ENCODE assay signal across 8 cellular contexts in genomic region chr19:5001547-5002131, GRCh38. TPM values are rescaled to one million over a fixed set of nuclear protein-coding genes. Genes with fewer than 3 reads are reported as not detected.
DNase-seq lines count a peak whose midpoint lies in the region; ATAC-seq and TF ChIP-seq lines count a peak whose summit lies in the region.

No MANE protein-coding gene starts in this region.

- 78 to 81% (median 81%) methylated on average over 5 of the region's 5 CpGs for WGBS in heart left ventricle, 4 donors

- CTCF ChIA-PET in OCI-LY7 (lab: Charles Lee; ENCODE audit: unreplicated experiment) = interaction anchor here (1.0 kb wide), 1 partner anchor 14 kb away, joined by 4 read pairs; no protein-coding TSS in a partner anchor

- H3K27me3 ChIP-seq in heart left ventricle (no peaks in the 10 kb centered on the region), adipocyte (replicated peaks; ENCODE audit: control insufficient read depth, insufficient read depth, low read length) (no peaks in the 10 kb centered on the region)

- no peaks in the 10 kb centered on the region for H4K20me1 ChIP-seq in OCI-LY7 (ENCODE audit: insufficient read depth, low read length)

- intact Hi-C loops in heart left ventricle (cut with DNase I) = no loop called here
- intact Hi-C loops in cardiac septum (cut with DNase I) = no loop called here
- intact Hi-C loops in OCI-LY7 (cut with micrococcal nuclease; ENCODE audit: unreplicated experiment) = loop anchor here (1.0 kb wide), 1 partner anchor 30 kb away; no protein-coding TSS in a partner anchor

- no peak overlapping the region for H3K9ac ChIP-seq in adipocyte (ENCODE audit: low read length)

- H3K36me3 ChIP-seq in heart left ventricle (peaks cover 0 to 17% (median 4%) of the 10 kb centered on the region in 9 donors), OCI-LY7 (ENCODE audit: insufficient read depth, low read length) (no peaks in the 10 kb centered on the region), adipocyte (ENCODE audit: control insufficient read depth, insufficient read depth, low read length, severe bottlenecking) (peaks cover 17% of the 10 kb centered on the region)

- TF ChIP-seq CTCF in heart left ventricle (IDR thresholded peaks at IDR 0.05) (peak; percentile 36 to 64 (median 46)), OCI-LY7 (conservative IDR thresholded peaks at IDR 0.05; ENCODE audit: low read length) (peak; percentile 90)

- POLR2A ChIA-PET in OCI-LY7 (lab: Charles Lee) = no interaction called here

- H2AFZ ChIP-seq in OCI-LY7 (ENCODE audit: low read length) = no peak overlapping the region

- H3K9me2 ChIP-seq in OCI-LY7 (ENCODE audit: insufficient read depth, low read length) = no peaks in the 10 kb centered on the region

- H3K27ac ChIP-seq in heart left ventricle = no peak overlapping the region
- no peak overlapping the region for H3K27ac ChIP-seq in OCI-LY7 (ENCODE audit: low read depth, low read length, poor library complexity, severe bottlenecking)

- peaks cover 0 to 11% (median 0%) of the 10 kb centered on the region in 12 donors for H3K4me1 ChIP-seq in heart left ventricle
- no peaks in the 10 kb centered on the region for H3K4me1 ChIP-seq in OCI-LY7 (ENCODE audit: insufficient read depth, low read length, poor library complexity, severe bottlenecking)
- peaks cover 14% of the 10 kb centered on the region for H3K4me1 ChIP-seq in adipocyte (ENCODE audit: control insufficient read depth, insufficient read depth, low read length)

- H3K4me3 ChIP-seq in heart left ventricle (no peak overlapping the region), OCI-LY7 (ENCODE audit: low read depth, low read length, poor library complexity, severe bottlenecking) (no peak overlapping the region), adipocyte (ENCODE audit: low read length) (no peak overlapping the region)

- H3K9me3 ChIP-seq in heart left ventricle (no peaks in the 10 kb centered on the region), OCI-LY7 (ENCODE audit: low read length) (no peaks in the 10 kb centered on the region), adipocyte (ENCODE audit: control insufficient read depth, low read length) (no peaks in the 10 kb centered on the region)

- no peaks in the 10 kb centered on the region for H3K79me2 ChIP-seq in OCI-LY7 (ENCODE audit: insufficient read depth, low read depth, low read length)

- BruUV-seq in OCI-LY7 (replicated peaks; lab: Mats Ljungman, UMichigan) = no TSS peak

- TF ChIP-seq POLR2A in heart left ventricle (IDR thresholded peaks at IDR 0.05) = no peak

- DNase-seq in heart left ventricle = peak in 1 of 5 donors; percentile 18
- no peak for DNase-seq in cardiac septum (ENCODE audit: low spot score)
- peak; percentile 55 for DNase-seq in OCI-LY7 (ENCODE audit: low spot score)
- DNase-seq in adipocyte (ENCODE audit: low read depth) = peak; percentile 65
- DNase-seq in islet precursor cell = peak; percentile 78
- DNase-seq in stimulated activated CD8-positive, alpha-beta memory T cell treated with anti-CD3 and anti-CD28 coated beads, Interleukin-2, amount 100 ng/mL, for 48 hours (ENCODE audit: low read depth in 2 of 2) = peak; percentile 9 to 32
- DNase-seq in NCI-H2227 treated with DMSO at 0.1 percent for 48 hours (lab: John Stamatoyannopoulos, UW) = no peak

- H3K4me2 ChIP-seq in OCI-LY7 (ENCODE audit: low read length) = no peak overlapping the region

- ATAC-seq in heart left ventricle = no peak
- ATAC-seq in GM21423 (IDR thresholded peaks at IDR 0.05; ENCODE audit: unreplicated experiment) = no peak

RNA-seq across cellular contexts. Expression of gene KDM4B, which starts 32.7 kb away (rescaled TPM):
- 10 to 100 TPM; 21.5 to 36.5 (median 28.1) TPM for total RNA-seq in heart left ventricle
- polyA plus RNA-seq in heart left ventricle = 10 to 100 TPM; 22.6 to 24.3 TPM
- 27.6 TPM for total RNA-seq in cardiac septum
- total RNA-seq in OCI-LY7 (2014; rRNA removed; shearing (Covaris generic)) = 14.2 and 24.3 TPM in 2 replicates
- total RNA-seq in OCI-LY7 (2022) = 36.3 and 44.2 TPM in 2 replicates

Comparison
In these comparisons a context has a peak if more than half of its experiments do, and no peak if none do; other contexts are left out.
1. DNase-seq: peak in OCI-LY7 (single experiment), adipocyte (single experiment), islet precursor cell (single experiment) and stimulated activated CD8-positive, alpha-beta memory T cell treated with anti-CD3 and anti-CD28 coated beads, Interleukin-2, amount 100 ng/mL, for 48 hours (2 of 2); none in cardiac septum (single experiment) and NCI-H2227 treated with DMSO at 0.1 percent for 48 hours (single experiment).